In genomic region chr2:111226797-111227700, GRCh38 we compare ENCODE assay signal across 13 cellular contexts.
A peak's percentile ranks its signal among the peaks of the same experiment; 100 is the strongest.
DNase-seq lines count a peak whose midpoint lies in the region; ATAC-seq, FAIRE-seq and TF ChIP-seq lines count a peak whose summit lies in the region.
"Had no signal": no experiment of that assay in that cellular context is flagged by ENCODE, and none has a peak within 500 bp of the region (broad histone marks: within the 10 kb centered on the region; RNA-seq: fewer than 3 reads in every experiment).

No MANE protein-coding gene starts in this region.

- peak overlapping the region; percentile 16; the same call in 1 of the 2 replicates for H3K9ac ChIP-seq in Karpas-422 (ENCODE audit: low read length)
- H3K9ac ChIP-seq in astrocyte (ENCODE audit: low read length): no peak overlapping the region
- no peak overlapping the region for H3K9ac ChIP-seq in HepG2 (ENCODE audit: insufficient read depth, low read depth, low read length)
- H3K9ac ChIP-seq: neural progenitor cell had no signal

- no TSS peak for BruUV-seq in HepG2 (replicated peaks; lab: Mats Ljungman, UMichigan)

- H3K9me3 ChIP-seq in DOHH2 (ENCODE audit: control insufficient read depth, insufficient read depth, low read length) (peaks cover 9% of the 10 kb centered on the region; the same call in 1 of the 2 replicates), Karpas-422 (ENCODE audit: low read length) (peaks cover 18% of the 10 kb centered on the region), astrocyte (ENCODE audit: insufficient read depth, low read depth, low read length) (no peaks in the 10 kb centered on the region), HepG2 (ENCODE audit: low read length) (peaks cover 14% of the 10 kb centered on the region)

- H3K4me1 ChIP-seq in DOHH2 (ENCODE audit: control insufficient read depth, low read length) (peaks cover 30% of the 10 kb centered on the region), Karpas-422 (ENCODE audit: low read length) (peaks cover 27% of the 10 kb centered on the region), astrocyte (ENCODE audit: insufficient read depth, low read length) (peaks cover 14% of the 10 kb centered on the region), HepG2 (ENCODE audit: insufficient read depth, low read length) (no peaks in the 10 kb centered on the region)

- ATAC-seq in HepG2 (no peak), left cardiac atrium (no peak), HG02642 (IDR thresholded peaks at IDR 0.05; ENCODE audit: poor library complexity, unreplicated experiment) (no peak)
- ATAC-seq: activated CD8-positive, alpha-beta T cell treated with anti-CD3 and anti-CD28 coated beads, Interleukin-2, amount 10 ng/mL, durations not matched to agents 7 days and 5 days had no signal

- FAIRE-seq in astrocyte (lab: Jason Lieb, UNC) (no peak), HepG2 (lab: Jason Lieb, UNC) (no peak)
- FAIRE-seq: endothelial cell of umbilical vein had no signal

- peak overlapping the region; percentile 95 for H3K27ac Mint-ChIP-seq in astrocyte (ENCODE audit: unreplicated experiment)
- H3K27ac Mint-ChIP-seq: activated CD8-positive, alpha-beta T cell treated with anti-CD3 and anti-CD28 coated beads, Interleukin-2, amount 10 ng/mL, durations not matched to agents 7 days and 5 days; T-helper 1 cell treated with Interleukin-12 subunit alpha and Interleukin-12 subunit beta and Interleukin-4 antibody, amounts not matched to agents 30 μg/mL and 1 μg/mL, for 36 hours had no signal

- H3K4me1 Mint-ChIP-seq in astrocyte (ENCODE audit: low read depth, unreplicated experiment): peaks cover 26% of the 10 kb centered on the region

- no peaks in the 10 kb centered on the region for H3K27me3 Mint-ChIP-seq in astrocyte (ENCODE audit: low read depth, unreplicated experiment)

- in situ Hi-C loops in HepG2 (cut with HindIII; ENCODE audit: extremely low pct_ligation_motif_present, low pct_unique_long_range_greater_than_20kb): no loop called here

- POLR2A ChIA-PET in HepG2 (lab: Yijun Ruan, JAX): no interaction called here

- intact Hi-C loops in HepG2 (cut with micrococcal nuclease; ENCODE audit: unreplicated experiment): no loop called here
- intact Hi-C loops in left cardiac atrium (cut with DNase I): no loop called here

- TF ChIP-seq RAD21 in HepG2 (CRISPR knock-in tag; IDR thresholded peaks at IDR 0.05): no peak

- H3K4me3 Mint-ChIP-seq in astrocyte (ENCODE audit: unreplicated experiment): peak overlapping the region; percentile 30
- H3K4me3 Mint-ChIP-seq: activated CD8-positive, alpha-beta T cell treated with anti-CD3 and anti-CD28 coated beads, Interleukin-2, amount 10 ng/mL, durations not matched to agents 7 days and 5 days; T-helper 1 cell treated with Interleukin-12 subunit alpha and Interleukin-12 subunit beta and Interleukin-4 antibody, amounts not matched to agents 30 μg/mL and 1 μg/mL, for 36 hours had no signal

- H3K27me3 ChIP-seq in DOHH2 (ENCODE audit: control insufficient read depth, low read length) (no peaks in the 10 kb centered on the region), Karpas-422 (ENCODE audit: low read length) (no peaks in the 10 kb centered on the region), astrocyte (ENCODE audit: insufficient read depth, low read length) (no peaks in the 10 kb centered on the region), HepG2 (ENCODE audit: control insufficient read depth in 1 of 2, insufficient read depth in 2 of 2, low read length in 2 of 2) (no peaks in the 10 kb centered on the region)
- H3K27me3 ChIP-seq: neural progenitor cell had no signal

- peak overlapping the region; percentile 8; the same call in 1 of the 2 replicates for H3K4me3 ChIP-seq in DOHH2 (ENCODE audit: low read length)
- no peak overlapping the region for H3K4me3 ChIP-seq in Karpas-422 (ENCODE audit: low read length)
- no peak overlapping the region for H3K4me3 ChIP-seq in astrocyte (ENCODE audit: insufficient read depth, low read depth, low read length)
- H3K4me3 ChIP-seq in HepG2 (replicated peaks in 1 of 3; ENCODE audit: insufficient read depth in 1 of 3, low read depth in 2 of 3, low read length in 3 of 3): no peak overlapping the region
- H3K4me3 ChIP-seq: neural progenitor cell had no signal

- H3K27ac ChIP-seq in DOHH2 (ENCODE audit: low read depth, low read length) (peak overlapping the region; percentile 25; the same call in 1 of the 2 replicates), Karpas-422 (ENCODE audit: low read length) (peak overlapping the region; percentile 18; the same call in 1 of the 2 replicates), astrocyte (ENCODE audit: low read depth, low read length) (no peak overlapping the region), HepG2 (ENCODE audit: extremely low read length, insufficient read depth, low read length) (no peak overlapping the region)
- H3K27ac ChIP-seq: neural progenitor cell had no signal

- peaks cover 9% of the 10 kb centered on the region for H3K9me3 Mint-ChIP-seq in astrocyte (ENCODE audit: unreplicated experiment)

- H3F3A ChIP-seq in DOHH2 (ENCODE audit: control insufficient read depth, insufficient read depth): no peaks in the 10 kb centered on the region

- CTCF ChIA-PET in HepG2 (lab: Yijun Ruan, JAX; ENCODE audit: low intra/inter-chr PET ratio, low total read pairs): no interaction called here

- no peaks in the 10 kb centered on the region for H3K9me2 ChIP-seq in DOHH2 (replicated peaks; ENCODE audit: control insufficient read depth, low read length)
- no peaks in the 10 kb centered on the region for H3K9me2 ChIP-seq in Karpas-422 (replicated peaks; ENCODE audit: insufficient read depth, low read length)

- no peak for TF ChIP-seq EP300 in HepG2 (IDR thresholded peaks at IDR 0.05; ENCODE audit: low read depth in 2 of 2, low read length in 2 of 2)
- no peak for TF ChIP-seq EP300 in HepG2 (CRISPR knock-in tag; IDR thresholded peaks at IDR 0.05; ENCODE audit: borderline replicate concordance)

- H3K36me3 ChIP-seq in DOHH2 (ENCODE audit: control insufficient read depth, low read length) (no peaks in the 10 kb centered on the region), Karpas-422 (ENCODE audit: insufficient read depth, low read length) (no peaks in the 10 kb centered on the region), astrocyte (ENCODE audit: insufficient read depth, low read length) (no peaks in the 10 kb centered on the region), HepG2 (replicated peaks in 1 of 2; ENCODE audit: control insufficient read depth in 1 of 2, insufficient read depth in 2 of 2, low read length in 2 of 2) (no peaks in the 10 kb centered on the region; a peak in 1 of 5 replicates)
- H3K36me3 ChIP-seq: neural progenitor cell had no signal

- no peak for TF ChIP-seq POLR2A in HepG2 (IDR thresholded peaks at IDR 0.05; ENCODE audit: insufficient read depth in 1 of 2, low read depth in 2 of 2, low read length in 2 of 2)

- no peak for TF ChIP-seq CTCF in DOHH2 (IDR thresholded peaks at IDR 0.05; ENCODE audit: low read depth, low read length, poor library complexity, severe bottlenecking)
- no peak for TF ChIP-seq CTCF in astrocyte (IDR thresholded peaks at IDR 0.05; ENCODE audit: insufficient read depth, low read depth, low read length)
- no peak for TF ChIP-seq CTCF in HepG2 (CRISPR knock-in tag; IDR thresholded peaks at IDR 0.05)

- H4K20me1 ChIP-seq in DOHH2 (ENCODE audit: control insufficient read depth, insufficient read depth, low read depth, low read length) (no peaks in the 10 kb centered on the region), Karpas-422 (ENCODE audit: insufficient read depth, low read depth, low read length) (no peaks in the 10 kb centered on the region), astrocyte (ENCODE audit: insufficient read depth, low read length) (peaks cover 12% of the 10 kb centered on the region), HepG2 (ENCODE audit: insufficient read depth, low read length) (no peaks in the 10 kb centered on the region)

- H3K79me2 ChIP-seq in DOHH2 (ENCODE audit: control insufficient read depth, low read length) (no peaks in the 10 kb centered on the region), Karpas-422 (ENCODE audit: low read length) (no peaks in the 10 kb centered on the region), astrocyte (ENCODE audit: insufficient read depth, low read length) (no peaks in the 10 kb centered on the region), HepG2 (ENCODE audit: insufficient read depth, low read length) (no peaks in the 10 kb centered on the region)

- WGBS in HepG2 (ENCODE audit: low lambda C conversion rate): 86% methylated on average over 6 of the region's 6 CpGs

- DNase-seq in Karpas-422 (peak; percentile 71), astrocyte (ENCODE audit: low read depth) (peak; percentile 53), HepG2 (ENCODE audit: low spot score) (no peak), GDM1 (lab: John Stamatoyannopoulos, UW) (no peak), left cardiac atrium (no peak), NCI-H128 (lab: John Stamatoyannopoulos, UW; ENCODE audit: unreplicated experiment) (no peak)
- DNase-seq: activated CD8-positive, alpha-beta T cell treated with anti-CD3 and anti-CD28 coated beads, Interleukin-2, amount 10 ng/mL, durations not matched to agents 7 days and 5 days; DMS153 had no signal

- peaks cover 7% of the 10 kb centered on the region for H3K36me3 Mint-ChIP-seq in astrocyte (ENCODE audit: low read depth, unreplicated experiment)

- no peak overlapping the region for H2AFZ ChIP-seq in Karpas-422 (ENCODE audit: low read length)
- no peak overlapping the region for H2AFZ ChIP-seq in astrocyte (ENCODE audit: low read depth, low read length)
- H2AFZ ChIP-seq in HepG2 (ENCODE audit: low read length): no peak overlapping the region
- H2AFZ ChIP-seq: neural progenitor cell had no signal

- H3K4me2 ChIP-seq in DOHH2 (ENCODE audit: low read length) (peak overlapping the region; percentile 29), Karpas-422 (ENCODE audit: low read depth, low read length, poor library complexity, severe bottlenecking) (peak overlapping the region; percentile 15), astrocyte (ENCODE audit: low read length) (no peak overlapping the region), HepG2 (ENCODE audit: low read depth, low read length) (no peak overlapping the region)
- H3K4me2 ChIP-seq: neural progenitor cell had no signal

TF ChIP-seq in HepG2, 621 proteins besides CTCF, POLR2A, EP300 and RAD21 (continues in another document):
- TF ChIP-seq ISX (CRISPR knock-in tag; conservative IDR thresholded peaks at IDR 0.05): no peak
- no peak for TF ChIP-seq ZNF468 (CRISPR knock-in tag; IDR thresholded peaks at IDR 0.05)
- peak; percentile 40; the same call in 1 of the 2 replicates for TF ChIP-seq LCORL (IDR thresholded peaks at IDR 0.05)
- TF ChIP-seq LCORL (CRISPR knock-in tag; IDR thresholded peaks at IDR 0.05): no peak
- no peak for TF ChIP-seq TCF7 (IDR thresholded peaks at IDR 0.05; ENCODE audit: low read depth)

Comparison
In these comparisons a context has a peak if more than half of its experiments do, and no peak if none do; other contexts are left out.
1. H3K27ac ChIP-seq: peak in DOHH2 (single experiment) and Karpas-422 (single experiment); none in astrocyte (single experiment) and HepG2 (single experiment).
2. H3K4me2 ChIP-seq: peak in DOHH2 (single experiment) and Karpas-422 (single experiment); none in astrocyte (single experiment) and HepG2 (single experiment).
3. DNase-seq: peak in Karpas-422 (single experiment) and astrocyte (single experiment); none in HepG2 (single experiment), GDM1 (single experiment), left cardiac atrium (single experiment) and NCI-H128 (single experiment).